Comparison of ENCODE assay signal across 36 cellular contexts in the genomic region with DNA sequence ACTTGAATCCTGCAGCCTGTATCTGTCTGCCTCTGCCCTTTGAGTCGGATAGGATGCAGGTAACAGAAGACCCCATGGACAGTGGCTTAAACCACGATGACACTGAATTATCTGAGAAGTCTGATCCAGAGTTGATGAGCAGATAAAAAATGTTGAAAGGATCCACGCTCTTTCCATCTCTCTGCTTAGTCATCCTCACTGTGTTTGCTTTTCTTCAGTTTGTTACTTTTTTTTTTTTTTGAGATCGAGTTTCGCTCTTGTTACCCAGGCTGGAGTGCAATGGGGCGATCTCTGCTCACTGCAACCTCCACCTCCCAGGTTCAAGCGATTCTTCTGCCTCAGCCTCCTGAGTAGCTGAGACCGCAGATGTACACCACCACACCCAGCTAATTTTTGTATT. TPM values are rescaled to one million over a fixed set of nuclear protein-coding genes. Genes with fewer than 3 reads are reported as not detected.
"Had no signal": no experiment of that assay in that cellular context is flagged by ENCODE, and none has a peak within 500 bp of the region (broad histone marks: within the 10 kb centered on the region; RNA-seq: fewer than 3 reads in every experiment).

No MANE protein-coding gene starts in this region.

- H3K4me1 ChIP-seq: adrenal gland, body of pancreas, colonic mucosa, esophagus squamous epithelium, heart right ventricle, left lung, lower lobe of right lung, right atrium auricular region, stomach, upper lobe of left lung, vagina had no signal

- H3K4me3 ChIP-seq: adrenal gland, body of pancreas, cardiac muscle cell, colonic mucosa, esophagus squamous epithelium, heart right ventricle, left lung, lower lobe of right lung, right atrium auricular region, stomach, thyroid gland, upper lobe of left lung, vagina had no signal

- H3K36me3 ChIP-seq: adrenal gland, cardiac muscle cell, colonic mucosa, esophagus squamous epithelium, heart right ventricle, left lung, lower lobe of right lung, right atrium auricular region, stomach, thyroid gland, upper lobe of left lung, vagina, WERI-Rb-1 had no signal

- H3K27me3 ChIP-seq: adrenal gland, body of pancreas, cardiac muscle cell, colonic mucosa, right atrium auricular region, thyroid gland, upper lobe of left lung, vagina had no signal

- H3K9me3 ChIP-seq: adrenal gland, body of pancreas, colonic mucosa, esophagus squamous epithelium, heart right ventricle, left lung, lower lobe of right lung, right atrium auricular region, stomach, thyroid gland, upper lobe of left lung, vagina had no signal

- H3K36me3 Mint-ChIP-seq: activated naive CD8-positive, alpha-beta T cell; natural killer cell; stimulated activated naive B cell treated with anti-CD40 and anti-IgM and Interleukin-4, amounts not matched to agents 10 μg/mL and 1 μg/mL and 100 μg/mL, for 72 hours had no signal

- H3K4me1 Mint-ChIP-seq: natural killer cell; stimulated activated naive B cell treated with anti-CD40 and anti-IgM and Interleukin-4, amounts not matched to agents 10 μg/mL and 1 μg/mL and 100 μg/mL, for 72 hours had no signal

- H3K9me3 Mint-ChIP-seq: activated CD8-positive, alpha-beta T cell treated with anti-CD3 and anti-CD28 coated beads for 36 hours; natural killer cell; stimulated activated naive B cell treated with anti-CD40 and anti-IgM and Interleukin-4, amounts not matched to agents 10 μg/mL and 1 μg/mL and 100 μg/mL, for 72 hours had no signal

- DNase-seq: activated CD4-positive, alpha-beta T cell treated with anti-CD3 and anti-CD28 coated beads for 48 hours; activated CD8-positive, alpha-beta T cell treated with anti-CD3 and anti-CD28 coated beads for 36 hours; activated naive CD4-positive, alpha-beta T cell; activated T-cell treated with anti-CD3 and anti-CD28 coated beads, Interleukin-2, amount 50 U/mL, for 48 hours; adrenal gland; aorta; body of pancreas; cerebellar nuclear complex; colonic mucosa; effector CD8-positive, alpha-beta T cell; esophagus squamous epithelium; foreskin melanocyte; heart right ventricle; left lung; lower lobe of right lung; mesenchymal stem cell; natural killer cell; stimulated activated CD4-positive, alpha-beta T cell treated with anti-CD3 and anti-CD28 coated beads, Interleukin-15, amount 100 ng/mL, for 24 hours; stimulated activated CD4-positive, alpha-beta T cell treated with anti-CD3 and anti-CD28 coated beads, Interleukin-2, amount 100 ng/mL, for 24 hours; stimulated activated naive B cell treated with anti-CD40 and anti-IgM and Interleukin-4, amounts not matched to agents 10 μg/mL and 1 μg/mL and 100 μg/mL, for 72 hours; stomach; T-helper 9 cell; thyroid gland; upper lobe of left lung; WERI-Rb-1 had no signal

- ATAC-seq: activated CD4-positive, CD25-positive, alpha-beta regulatory T cell treated with anti-CD3 and anti-CD28 coated beads, Interleukin-2, amount 50 U/mL, for 24 hours; activated CD8-positive, alpha-beta T cell treated with anti-CD3 and anti-CD28 coated beads for 36 hours; body of pancreas; heart right ventricle; left lung; lower lobe of right lung; natural killer cell; stimulated activated naive B cell treated with anti-CD40 and anti-IgM and Interleukin-4, amounts not matched to agents 10 μg/mL and 1 μg/mL and 100 μg/mL, for 72 hours had no signal

- FAIRE-seq: endometrium, TTC549 had no signal

- H3K27me3 Mint-ChIP-seq: activated CD8-positive, alpha-beta T cell treated with anti-CD3 and anti-CD28 coated beads for 36 hours; activated naive CD8-positive, alpha-beta T cell had no signal

- H3K4me3 Mint-ChIP-seq: activated CD8-positive, alpha-beta T cell treated with anti-CD3 and anti-CD28 coated beads for 36 hours; activated naive CD8-positive, alpha-beta T cell; natural killer cell; stimulated activated naive B cell treated with anti-CD40 and anti-IgM and Interleukin-4, amounts not matched to agents 10 μg/mL and 1 μg/mL and 100 μg/mL, for 72 hours had no signal

- H3K27ac ChIP-seq: adrenal gland, body of pancreas, cardiac muscle cell, colonic mucosa, epithelial cell of prostate, esophagus squamous epithelium, heart right ventricle, left lung, lower lobe of right lung, right atrium auricular region, stomach, thyroid gland, upper lobe of left lung, vagina, WERI-Rb-1 had no signal

- H3K27ac Mint-ChIP-seq: activated CD8-positive, alpha-beta T cell treated with anti-CD3 and anti-CD28 coated beads for 36 hours; activated naive CD8-positive, alpha-beta T cell; natural killer cell; stimulated activated naive B cell treated with anti-CD40 and anti-IgM and Interleukin-4, amounts not matched to agents 10 μg/mL and 1 μg/mL and 100 μg/mL, for 72 hours had no signal

RNA-seq across cellular contexts. Expression of gene GOLGA7B, which starts 36.9 kb away (rescaled TPM):
- total RNA-seq: glomerular endothelial cell had no signal

RNA-seq across cellular contexts. Expression of gene SFRP5, which starts 40.9 kb away (rescaled TPM):
- total RNA-seq: dermis microvascular lymphatic vessel endothelial cell, glomerular endothelial cell, natural killer cell, pulmonary artery endothelial cell had no signal
